In genomic region chr1:168693197-168693871, GRCh38 we compare ENCODE assay signal across 17 cellular contexts. TPM values are rescaled to one million over a fixed set of nuclear protein-coding genes. Genes with fewer than 3 reads are reported as not detected.
"Had no signal": no experiment of that assay in that cellular context is flagged by ENCODE, and none has a peak within 500 bp of the region (broad histone marks: within the 10 kb centered on the region; RNA-seq: fewer than 3 reads in every experiment).

No MANE protein-coding gene starts in this region.

- H3K27me3 Mint-ChIP-seq: activated naive CD8-positive, alpha-beta T cell treated with anti-CD3 and anti-CD28 coated beads, Interleukin-2, amount 50 U/mL, for 24 hours had no signal

- ATAC-seq: activated naive CD8-positive, alpha-beta T cell treated with anti-CD3 and anti-CD28 coated beads, Interleukin-2, amount 50 U/mL, for 24 hours; gastrocnemius medialis; heart right ventricle had no signal

- H3K9me3 Mint-ChIP-seq: activated naive CD8-positive, alpha-beta T cell treated with anti-CD3 and anti-CD28 coated beads, Interleukin-2, amount 50 U/mL, for 24 hours; activated T-helper 1 cell treated with anti-CD3 and anti-CD28 coated beads, Interleukin-12 subunit alpha, Interleukin-12 subunit beta, Interleukin-2, Interleukin-4 antibody, amounts not matched to agents 30 ng/mL and 10 ng/mL and 1 ng/mL, durations not matched to agents 14 hours and 24 hours and 36 hours had no signal

- H3K4me1 Mint-ChIP-seq: activated naive CD8-positive, alpha-beta T cell treated with anti-CD3 and anti-CD28 coated beads, Interleukin-2, amount 50 U/mL, for 24 hours had no signal

- H3K27me3 ChIP-seq: gastrocnemius medialis, heart right ventricle, upper lobe of left lung had no signal

- H3K9me3 ChIP-seq: gastrocnemius medialis, heart right ventricle, upper lobe of left lung had no signal

- H3K4me3 Mint-ChIP-seq: activated naive CD8-positive, alpha-beta T cell treated with anti-CD3 and anti-CD28 coated beads, Interleukin-2, amount 50 U/mL, for 24 hours; activated T-helper 1 cell treated with anti-CD3 and anti-CD28 coated beads, Interleukin-12 subunit alpha, Interleukin-12 subunit beta, Interleukin-2, Interleukin-4 antibody, amounts not matched to agents 30 ng/mL and 10 ng/mL and 1 ng/mL, durations not matched to agents 14 hours and 24 hours and 36 hours had no signal

- FAIRE-seq: colon had no signal

- H3K27ac ChIP-seq: epithelial cell of prostate, gastrocnemius medialis, heart right ventricle, SK-N-MC, upper lobe of left lung had no signal

- H3K27ac Mint-ChIP-seq: activated naive CD8-positive, alpha-beta T cell treated with anti-CD3 and anti-CD28 coated beads, Interleukin-2, amount 50 U/mL, for 24 hours; activated T-helper 1 cell treated with anti-CD3 and anti-CD28 coated beads, Interleukin-12 subunit alpha, Interleukin-12 subunit beta, Interleukin-2, Interleukin-4 antibody, amounts not matched to agents 30 ng/mL and 10 ng/mL and 1 ng/mL, durations not matched to agents 14 hours and 24 hours and 36 hours had no signal

- DNase-seq: activated CD4-positive, alpha-beta T cell treated with anti-CD3 and anti-CD28 coated beads for 48 hours; activated naive CD4-positive, alpha-beta T cell; activated naive CD8-positive, alpha-beta T cell treated with anti-CD3 and anti-CD28 coated beads, Interleukin-2, amount 50 U/mL, for 24 hours; effector CD8-positive, alpha-beta T cell; gastrocnemius medialis; heart right ventricle; islet precursor cell; T-helper 1 cell; upper lobe of left lung had no signal

- H3K4me1 ChIP-seq: gastrocnemius medialis, upper lobe of left lung had no signal

- H3K4me3 ChIP-seq: gastrocnemius medialis, heart right ventricle, lung, SK-N-MC, upper lobe of left lung had no signal

- H3K36me3 ChIP-seq: gastrocnemius medialis, heart right ventricle, upper lobe of left lung had no signal

RNA-seq across cellular contexts. Expression of gene DPT, which starts 35.7 kb away (rescaled TPM):
- total RNA-seq: activated T-helper 1 cell treated with anti-CD3 and anti-CD28 coated beads, Interleukin-12 subunit alpha, Interleukin-12 subunit beta, Interleukin-2, Interleukin-4 antibody, amounts not matched to agents 30 ng/mL and 10 ng/mL and 1 ng/mL, durations not matched to agents 14 hours and 24 hours and 36 hours; mononuclear cell; renal cortical epithelial cell had no signal
- polyA plus RNA-seq: neural cell had no signal
